9 cellular contexts compared by ENCODE assay signal in the genomic region with DNA sequence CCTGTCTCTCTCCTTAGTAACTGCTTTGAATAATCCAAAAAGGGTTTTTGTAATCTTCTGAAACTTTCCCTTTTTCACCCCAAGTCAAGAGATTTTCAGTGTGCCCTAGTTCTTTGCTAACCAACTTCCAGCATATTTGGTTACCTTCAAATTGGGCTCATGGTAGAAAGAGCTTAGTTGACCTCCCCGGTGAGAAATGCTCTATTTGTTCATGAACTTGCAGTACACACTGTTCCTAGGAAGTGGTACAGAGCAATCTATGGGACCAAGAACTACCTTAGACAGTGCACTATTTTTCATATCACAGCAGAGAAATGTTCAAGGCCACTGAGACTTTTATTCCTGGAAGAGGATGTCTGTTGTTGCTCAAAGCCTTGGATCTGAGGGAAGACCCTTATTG. TPM values are rescaled to one million over a fixed set of nuclear protein-coding genes. Genes with fewer than 3 reads are reported as not detected.
DNase-seq lines count a peak whose midpoint lies in the region; TF ChIP-seq lines count a peak whose summit lies in the region.
"Had no signal": no experiment of that assay in that cellular context is flagged by ENCODE, and none has a peak within 500 bp of the region (broad histone marks: within the 10 kb centered on the region; RNA-seq: fewer than 3 reads in every experiment).

No MANE protein-coding gene starts in this region.

- peak overlapping the region in 1 of 2 donors; percentile 62 for H3K4me3 ChIP-seq in CD4-positive, alpha-beta memory T cell (ENCODE audit: low read length in 2 of 2)
- H3K4me3 ChIP-seq in NT2/D1 (ENCODE audit: insufficient read length, low read depth) (peak overlapping the region; percentile 90), osteoblast (ENCODE audit: insufficient read depth, low read length) (peak overlapping the region; percentile 84), prostate gland (no peak overlapping the region)

- peaks cover 19 to 39% (median 29%) of the 10 kb centered on the region in 4 donors for H3K4me1 Mint-ChIP-seq in CD4-positive, alpha-beta memory T cell
- H3K4me1 Mint-ChIP-seq in dendritic cell treated with granulocyte-macrophage colony-stimulating factor and Interleukin-4, amounts not matched to agents 40 ng/mL and 50 ng/mL, for 4 days (ENCODE audit: low read depth): peaks cover 28% of the 10 kb centered on the region

- H3K27me3 ChIP-seq in CD4-positive, alpha-beta memory T cell (ENCODE audit: insufficient read depth, low read length): no peaks in the 10 kb centered on the region
- H3K27me3 ChIP-seq in NT2/D1 (ENCODE audit: insufficient read depth, insufficient read length) (no peaks in the 10 kb centered on the region), osteoblast (ENCODE audit: insufficient read depth, low read length) (no peaks in the 10 kb centered on the region), prostate gland (replicated peaks; ENCODE audit: insufficient read depth) (no peaks in the 10 kb centered on the region)
- H3K27me3 ChIP-seq: ovary had no signal

- H3K4me2 ChIP-seq in osteoblast (ENCODE audit: insufficient read depth, low read length): peak overlapping the region; percentile 97

- TF ChIP-seq POLR2A in prostate gland (IDR thresholded peaks at IDR 0.05): no peak

- no peaks in the 10 kb centered on the region for H3K9me3 ChIP-seq in CD4-positive, alpha-beta memory T cell (ENCODE audit: control insufficient read depth in 1 of 2, low read length in 2 of 2)
- H3K9me3 ChIP-seq in NT2/D1 (ENCODE audit: insufficient read depth, low read length) (no peaks in the 10 kb centered on the region), osteoblast (ENCODE audit: low read depth, low read length) (no peaks in the 10 kb centered on the region), prostate gland (no peaks in the 10 kb centered on the region)
- H3K9me3 ChIP-seq: ovary had no signal

- WGBS in prostate gland: 52% methylated on average over 1 of the region's 1 CpG

- H3K4me3 Mint-ChIP-seq in CD4-positive, alpha-beta memory T cell: peak overlapping the region; percentile 3 to 99 (median 95)
- no peak overlapping the region for H3K4me3 Mint-ChIP-seq in dendritic cell treated with granulocyte-macrophage colony-stimulating factor and Interleukin-4, amounts not matched to agents 40 ng/mL and 50 ng/mL, for 4 days

- peaks cover 56% of the 10 kb centered on the region for H3K79me2 ChIP-seq in osteoblast (ENCODE audit: insufficient read depth, low read length)

- peaks cover 37% of the 10 kb centered on the region for H3K4me1 ChIP-seq in CD4-positive, alpha-beta memory T cell (ENCODE audit: insufficient read depth, low read length)
- H3K4me1 ChIP-seq in NT2/D1 (ENCODE audit: insufficient read depth, insufficient read length) (peaks cover 9% of the 10 kb centered on the region), osteoblast (ENCODE audit: insufficient read depth, low read length) (peaks cover 26% of the 10 kb centered on the region), prostate gland (replicated peaks) (peaks cover 12% of the 10 kb centered on the region)

- POLR2A ChIA-PET in CD4-positive, alpha-beta memory T cell (lab: Charles Lee; ENCODE audit: partially characterized antibody): interaction anchor here (1.2 to 7.1 kb wide), 15 partner anchors 16 to 383 kb away, joined by 3 to 270 read pairs (median 22); a partner anchor contains a TSS

- intact Hi-C loops in CD4-positive, alpha-beta memory T cell (cut with micrococcal nuclease): loop anchor here (2.0 kb wide), 1 partner anchor 297 kb away; a partner anchor contains a TSS
- intact Hi-C loops in dendritic cell treated with granulocyte-macrophage colony-stimulating factor and Interleukin-4, amounts not matched to agents 40 ng/mL and 50 ng/mL, for 4 days (cut with micrococcal nuclease): no loop called here
- intact Hi-C loops in prostate gland (cut with DNase I): no loop called here

- H3K36me3 Mint-ChIP-seq in CD4-positive, alpha-beta memory T cell: peaks cover 23 to 32% of the 10 kb centered on the region in 2 donors
- H3K36me3 Mint-ChIP-seq in dendritic cell treated with granulocyte-macrophage colony-stimulating factor and Interleukin-4, amounts not matched to agents 40 ng/mL and 50 ng/mL, for 4 days (ENCODE audit: low read depth): peaks cover 58% of the 10 kb centered on the region

- CTCF ChIA-PET in CD4-positive, alpha-beta memory T cell (lab: Charles Lee; ENCODE audit: partially characterized antibody): interaction anchor here (0.5 to 5.7 kb wide), 9 partner anchors 9 to 283 kb away, joined by 3 to 102 read pairs (median 5); a partner anchor contains a TSS

- H2AFZ ChIP-seq in osteoblast (ENCODE audit: low read length): no peak overlapping the region

- no peaks in the 10 kb centered on the region for H3K27me3 Mint-ChIP-seq in CD4-positive, alpha-beta memory T cell
- no peaks in the 10 kb centered on the region for H3K27me3 Mint-ChIP-seq in dendritic cell treated with granulocyte-macrophage colony-stimulating factor and Interleukin-4, amounts not matched to agents 40 ng/mL and 50 ng/mL, for 4 days

- peak overlapping the region; percentile 92 for H3K27ac ChIP-seq in CD4-positive, alpha-beta memory T cell (ENCODE audit: low read depth, low read length)
- peak overlapping the region; percentile 90 for H3K27ac ChIP-seq in osteoblast (ENCODE audit: low read depth, low read length)
- peak overlapping the region in 1 of 2 donors; percentile 66 for H3K27ac ChIP-seq in prostate gland

- peaks cover 3% of the 10 kb centered on the region for H4K20me1 ChIP-seq in osteoblast (ENCODE audit: insufficient read depth, low read length)

- DNase-seq in CD4-positive, alpha-beta memory T cell: no peak
- DNase-seq in NT2/D1 (ENCODE audit: low read depth, low spot score) (no peak), osteoblast (ENCODE audit: insufficient read length, low spot score, missing footprints) (peak; percentile 66), NCI-H774 (lab: John Stamatoyannopoulos, UW) (no peak), HUDEP-2 (lab: John Stamatoyannopoulos, UW; ENCODE audit: unreplicated experiment in 76 of 76) (no peak), hypothalamus (lab: John Stamatoyannopoulos, UW) (no peak), prostate gland (ENCODE audit: low spot score) (no peak)

- peak overlapping the region; percentile 74 for H3K9ac ChIP-seq in NT2/D1 (ENCODE audit: insufficient read length, low read depth)

- no peak for TF ChIP-seq CTCF in osteoblast (IDR thresholded peaks at IDR 0.05; ENCODE audit: extremely low read depth, low read depth, low read length)
- TF ChIP-seq CTCF in prostate gland (IDR thresholded peaks at IDR 0.05): no peak

- H3K9me3 Mint-ChIP-seq in CD4-positive, alpha-beta memory T cell: peaks cover 0 to 3% (median 0%) of the 10 kb centered on the region in 8 donors
- no peaks in the 10 kb centered on the region for H3K9me3 Mint-ChIP-seq in dendritic cell treated with granulocyte-macrophage colony-stimulating factor and Interleukin-4, amounts not matched to agents 40 ng/mL and 50 ng/mL, for 4 days

- peak overlapping the region; percentile 82 to 100 (median 99) for H3K27ac Mint-ChIP-seq in CD4-positive, alpha-beta memory T cell
- H3K27ac Mint-ChIP-seq in dendritic cell treated with granulocyte-macrophage colony-stimulating factor and Interleukin-4, amounts not matched to agents 40 ng/mL and 50 ng/mL, for 4 days: peak overlapping the region; percentile 91

- H3K36me3 ChIP-seq in CD4-positive, alpha-beta memory T cell (ENCODE audit: insufficient read depth, low read length): peaks cover 39% of the 10 kb centered on the region
- peaks cover 73% of the 10 kb centered on the region for H3K36me3 ChIP-seq in NT2/D1 (ENCODE audit: insufficient read depth, insufficient read length, low read length)
- peaks cover 51% of the 10 kb centered on the region for H3K36me3 ChIP-seq in osteoblast (ENCODE audit: insufficient read depth, low read length)
- peaks cover 0 to 11% of the 10 kb centered on the region in 2 donors for H3K36me3 ChIP-seq in prostate gland
- H3K36me3 ChIP-seq: ovary had no signal

RNA-seq across cellular contexts. Expression of a gene that starts 1.7 kb away (rescaled TPM):
- 10 to 100 TPM; 65.2 to 69.3 TPM for total RNA-seq in CD4-positive, alpha-beta memory T cell
- 10 to 100 TPM; 53.9 to 73.0 TPM for polyA plus RNA-seq in CD4-positive, alpha-beta memory T cell
- total RNA-seq in osteoblast (65.7 and 77.1 TPM in 2 replicates), prostate gland (10 to 100 TPM; 58.3 to 84.1 TPM)

RNA-seq across cellular contexts. Expression of a gene that starts 2.5 kb away (rescaled TPM):
- 1 to 10 TPM; 1.3 to 2.0 TPM for total RNA-seq in CD4-positive, alpha-beta memory T cell
- under 1 TPM; 0.09 to 0.39 TPM for polyA plus RNA-seq in CD4-positive, alpha-beta memory T cell
- total RNA-seq in osteoblast (4.0 and 5.0 TPM in 2 replicates), prostate gland (10 to 100 TPM in 1 of 2 donors, 1 to 10 TPM in 1; 1.7 to 16.2 TPM)

RNA-seq across cellular contexts. Expression of a gene that starts 12.9 kb away (rescaled TPM):
- 1 to 10 TPM; 5.1 to 5.2 TPM for total RNA-seq in CD4-positive, alpha-beta memory T cell
- polyA plus RNA-seq in CD4-positive, alpha-beta memory T cell: not detected
- total RNA-seq in osteoblast (1.4 and 2.7 TPM in 2 replicates), prostate gland (1 to 10 TPM; 2.3 to 2.4 TPM)

RNA-seq across cellular contexts. Expression of a gene that starts 13.7 kb away (rescaled TPM):
- 100 to 1,000 TPM; 155 to 164 TPM for total RNA-seq in CD4-positive, alpha-beta memory T cell
- 100 to 1,000 TPM; 572 to 777 TPM for polyA plus RNA-seq in CD4-positive, alpha-beta memory T cell
- total RNA-seq in osteoblast: 385 and 553 TPM in 2 replicates
- total RNA-seq in prostate gland: 100 to 1,000 TPM; 404 to 443 TPM

RNA-seq across cellular contexts. Expression of a gene that starts 19.5 kb away (rescaled TPM):
- total RNA-seq in CD4-positive, alpha-beta memory T cell: 10 to 100 TPM; 19.8 to 21.9 TPM
- 10 to 100 TPM; 16.6 to 25.5 TPM for polyA plus RNA-seq in CD4-positive, alpha-beta memory T cell
- 11.5 and 11.9 TPM in 2 replicates for total RNA-seq in osteoblast
- 10 to 100 TPM; 12.7 to 23.5 TPM for total RNA-seq in prostate gland

Comparison
In these comparisons a context has a peak if more than half of its experiments do, and no peak if none do; other contexts are left out.
1. H3K4me3 ChIP-seq: peak in NT2/D1 (single experiment) and osteoblast (single experiment); none in prostate gland (0 of 2).